Comparison of ENCODE assay signal across 24 cellular contexts in the genomic region with DNA sequence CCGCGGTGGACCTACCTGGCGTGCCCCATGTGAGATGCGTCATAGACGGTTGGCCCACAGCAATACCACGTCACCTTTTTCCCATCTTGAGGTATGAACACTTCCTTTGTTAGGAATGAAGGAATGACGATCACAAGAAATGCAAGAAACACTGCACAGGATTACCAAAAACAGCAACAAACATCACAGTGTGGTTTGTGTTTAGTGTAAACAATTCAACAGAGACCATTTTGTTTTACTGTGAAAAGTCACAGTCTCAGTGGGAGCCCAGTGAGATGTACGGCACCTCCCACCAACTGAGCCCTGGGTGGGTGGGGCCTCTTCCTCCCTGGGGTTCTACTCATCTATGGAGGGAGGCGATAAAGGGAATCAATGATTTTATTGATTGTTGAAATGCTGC. TPM values are rescaled to one million over a fixed set of nuclear protein-coding genes. Genes with fewer than 3 reads are reported as not detected.
DNase-seq lines count a peak whose midpoint lies in the region; ATAC-seq, FAIRE-seq and TF ChIP-seq lines count a peak whose summit lies in the region.
"Had no signal": no experiment of that assay in that cellular context is flagged by ENCODE, and none has a peak within 500 bp of the region (broad histone marks: within the 10 kb centered on the region; RNA-seq: fewer than 3 reads in every experiment).

No MANE protein-coding gene starts in this region.

- no peak for FAIRE-seq in HepG2 (lab: Jason Lieb, UNC)
- FAIRE-seq: A204.1, GM18507, H54, RCC 7860 had no signal

- in situ Hi-C loops in HepG2 (cut with HindIII; ENCODE audit: extremely low pct_ligation_motif_present, low pct_unique_long_range_greater_than_20kb) = loop anchor here (5.0 kb wide), 1 partner anchor 51 kb away; no protein-coding TSS in a partner anchor

- H3K36me3 ChIP-seq in liver (ENCODE audit: control insufficient read depth in 4 of 4, insufficient read depth in 3 of 4, low read depth in 1 of 4, low read length in 3 of 4) = peaks cover 4 to 43% (median 31%) of the 10 kb centered on the region in 4 donors
- H3K36me3 ChIP-seq in HepG2 (replicated peaks in 1 of 2; ENCODE audit: control insufficient read depth in 1 of 2, insufficient read depth in 2 of 2, low read length in 2 of 2) = peaks cover 28 to 68% of the 10 kb centered on the region in 2 experiments; a peak in 4 of 5 replicates
- H3K36me3 ChIP-seq in mesodermal cell (ENCODE audit: control insufficient read depth, insufficient read depth, low read length) = peaks cover 71% of the 10 kb centered on the region
- peaks cover 31 to 41% (median 36%) of the 10 kb centered on the region in 3 donors for H3K36me3 ChIP-seq in skeletal muscle tissue (ENCODE audit: control insufficient read depth in 3 of 3, insufficient read depth in 3 of 3, low read length in 3 of 3)

- H3K9me3 ChIP-seq in liver (ENCODE audit: control insufficient read depth in 4 of 4, low read length in 3 of 4) (no peaks in the 10 kb centered on the region), HepG2 (ENCODE audit: low read length) (no peaks in the 10 kb centered on the region), mesodermal cell (ENCODE audit: control insufficient read depth, low read length) (no peaks in the 10 kb centered on the region), skeletal muscle tissue (ENCODE audit: control insufficient read depth in 3 of 3, low read length in 3 of 3) (no peaks in the 10 kb centered on the region)
- H3K9me3 ChIP-seq: BLaER1 treated with 17β-estradiol and CSF1 and Interleukin-3, amounts not matched to agents 10 nM and 100 nM had no signal

- BruUV-seq in HepG2 (replicated peaks; lab: Mats Ljungman, UMichigan) = no TSS peak

- intact Hi-C loops in HepG2 (cut with micrococcal nuclease; ENCODE audit: unreplicated experiment) = no loop called here

- TF ChIP-seq CTCF in liver (IDR thresholded peaks at IDR 0.05; ENCODE audit: low read depth, low read length, missing input control) (no peak), HepG2 (CRISPR knock-in tag; IDR thresholded peaks at IDR 0.05) (no peak)

- TF ChIP-seq RAD21 in liver (IDR thresholded peaks at IDR 0.05) (no peak), HepG2 (CRISPR knock-in tag; IDR thresholded peaks at IDR 0.05) (no peak)

- H2AFZ ChIP-seq in HepG2 (ENCODE audit: low read length) = no peak overlapping the region

- H3K9ac ChIP-seq in liver (ENCODE audit: low read depth in 1 of 2, low read length in 2 of 2) = no peak overlapping the region
- H3K9ac ChIP-seq in HepG2 (ENCODE audit: insufficient read depth, low read depth, low read length) = no peak overlapping the region
- H3K9ac ChIP-seq in skeletal muscle tissue (ENCODE audit: low read depth in 1 of 3, low read length in 3 of 3) = no peak overlapping the region
- H3K9ac ChIP-seq: BLaER1 treated with 17β-estradiol and CSF1 and Interleukin-3, amounts not matched to agents 10 nM and 100 nM had no signal

- H3K4me3 ChIP-seq in liver (ENCODE audit: low read depth in 1 of 3, low read length in 3 of 3) (no peak overlapping the region), HepG2 (replicated peaks in 1 of 3; ENCODE audit: insufficient read depth in 1 of 3, low read depth in 2 of 3, low read length in 3 of 3) (no peak overlapping the region), mesodermal cell (ENCODE audit: extremely low read depth, insufficient read depth, low read length, poor library complexity, severe bottlenecking) (no peak overlapping the region), skeletal muscle tissue (ENCODE audit: low read length in 3 of 3) (no peak overlapping the region)
- H3K4me3 ChIP-seq: BLaER1 treated with 17β-estradiol and CSF1 and Interleukin-3, amounts not matched to agents 10 nM and 100 nM had no signal

- H3K27me3 ChIP-seq in liver (ENCODE audit: control insufficient read depth in 4 of 4, insufficient read depth in 4 of 4, low read length in 3 of 4) (no peaks in the 10 kb centered on the region), HepG2 (ENCODE audit: control insufficient read depth in 1 of 2, insufficient read depth in 2 of 2, low read length in 2 of 2) (no peaks in the 10 kb centered on the region), skeletal muscle tissue (ENCODE audit: control insufficient read depth in 3 of 3, insufficient read depth in 3 of 3, low read length in 3 of 3) (no peaks in the 10 kb centered on the region)
- H3K27me3 ChIP-seq: BLaER1 treated with 17β-estradiol and CSF1 and Interleukin-3, amounts not matched to agents 10 nM and 100 nM had no signal

- ATAC-seq in HepG2 = no peak

- 88% methylated on average over 9 of the region's 9 CpGs for WGBS in liver
- WGBS in HepG2 (ENCODE audit: low lambda C conversion rate) = 96% methylated on average over 9 of the region's 9 CpGs
- WGBS in mesodermal cell (ENCODE audit: insufficient coverage in 2 of 2), 2 experiments = 91 to 95% methylated on average over 6 of the region's 9 CpGs

- no peak overlapping the region for H3K4me2 ChIP-seq in HepG2 (ENCODE audit: low read depth, low read length)
- H3K4me2 ChIP-seq: BLaER1 treated with 17β-estradiol and CSF1 and Interleukin-3, amounts not matched to agents 10 nM and 100 nM had no signal

- no peak for TF ChIP-seq POLR2A in HepG2 (IDR thresholded peaks at IDR 0.05; ENCODE audit: insufficient read depth in 1 of 2, low read depth in 2 of 2, low read length in 2 of 2)

- CTCF ChIA-PET in HepG2 (lab: Yijun Ruan, JAX; ENCODE audit: low intra/inter-chr PET ratio, low total read pairs) = no interaction called here

- no peak for DNase-seq in HepG2 (ENCODE audit: low spot score)
- no peak for DNase-seq in epidermal melanocyte (ENCODE audit: insufficient read length, low spot score)
- DNase-seq in islet precursor cell = no peak
- DNase-seq in NCI-H146 treated with DMSO at 0.1 percent for 48 hours (lab: John Stamatoyannopoulos, UW; ENCODE audit: unreplicated experiment) = no peak
- DNase-seq: CD4-positive, alpha-beta memory T cell; COR-L47; DMS53; Karpas-422; NCI-H1092; NCI-H1417 treated with DMSO at 0.1 percent for 48 hours; NCI-H187; NCI-H2171 treated with DMSO at 0.1 percent for 48 hours; NCI-H345; NCI-H524; NCI-H774; SIG-M5 had no signal

- H3K4me1 ChIP-seq in liver (ENCODE audit: control insufficient read depth in 4 of 4, insufficient read depth in 4 of 4, low read length in 3 of 4) (peaks cover 20 to 52% (median 34%) of the 10 kb centered on the region in 4 donors), HepG2 (ENCODE audit: insufficient read depth, low read length) (no peaks in the 10 kb centered on the region), mesodermal cell (ENCODE audit: control insufficient read depth, insufficient read depth, low read length, poor library complexity, severe bottlenecking) (no peaks in the 10 kb centered on the region), skeletal muscle tissue (ENCODE audit: control insufficient read depth in 3 of 3, insufficient read depth in 3 of 3, low read length in 3 of 3) (peaks cover 37 to 59% (median 55%) of the 10 kb centered on the region in 3 donors)

- H3K79me2 ChIP-seq in HepG2 (ENCODE audit: insufficient read depth, low read length) = peaks cover 7% of the 10 kb centered on the region

- TF ChIP-seq EP300 in HepG2 (IDR thresholded peaks at IDR 0.05; ENCODE audit: low read depth in 2 of 2, low read length in 2 of 2) (no peak), HepG2 (CRISPR knock-in tag; IDR thresholded peaks at IDR 0.05; ENCODE audit: borderline replicate concordance) (no peak)

- H3K27ac ChIP-seq in liver (ENCODE audit: low read depth in 1 of 2, low read length in 2 of 2) (peak overlapping the region; percentile 95 to 99), HepG2 (ENCODE audit: extremely low read length, insufficient read depth, low read length) (no peak overlapping the region), mesodermal cell (ENCODE audit: low read depth, low read length, severe bottlenecking) (peak overlapping the region; percentile 16), skeletal muscle tissue (ENCODE audit: low read depth, low read length) (peak overlapping the region; percentile 91)
- H3K27ac ChIP-seq: BLaER1 treated with 17β-estradiol and CSF1 and Interleukin-3, amounts not matched to agents 10 nM and 100 nM had no signal

- POLR2A ChIA-PET in HepG2 (lab: Yijun Ruan, JAX) = no interaction called here

- peaks cover 20% of the 10 kb centered on the region for H4K20me1 ChIP-seq in HepG2 (ENCODE audit: insufficient read depth, low read length)

RNA-seq across cellular contexts. Expression of gene CARS1, which starts 16.3 kb away (rescaled TPM):
- total RNA-seq in liver (10 to 100 TPM; 15.2 to 40.1 TPM), HepG2 (2016; rRNA removed; fragmentation: Illumina TruSeq; extraction: Trizol) (32.1 and 33.8 TPM in 2 replicates), skeletal muscle tissue (11.5 TPM)
- polyA plus RNA-seq in liver (10 to 100 TPM; 15.5 to 28.7 TPM), HepG2 (2011; rRNA removed) (47.0 and 51.1 TPM in 2 replicates)
- 6.6 and 6.8 TPM in 2 replicates for total RNA-seq in HepG2 (2016; cell fraction: cytosol; rRNA removed; fragmentation: Illumina TruSeq; extraction: Trizol; ENCODE audit: low read depth)
- total RNA-seq in HepG2 (2016; cell fraction: insoluble cytoplasmic fraction; rRNA removed; fragmentation: Illumina TruSeq; extraction: Trizol) = 31.0 and 33.3 TPM in 2 replicates
- 11.2 and 30.8 TPM in 2 replicates for total RNA-seq in HepG2 (2016; cell fraction: membrane; rRNA removed; fragmentation: Illumina TruSeq; extraction: Trizol)
- total RNA-seq in HepG2 (2016; cell fraction: nucleus; rRNA removed; fragmentation: Illumina TruSeq; extraction: Trizol) = 32.2 and 55.6 TPM in 2 replicates
- 24.8 and 30.7 TPM in 2 replicates for polyA plus RNA-seq in HepG2 (2011; cell fraction: cytosol; rRNA removed)
- 122 and 123 TPM in 2 replicates for polyA plus RNA-seq in HepG2 (2011; cell fraction: nucleus; rRNA removed)
- 27.1 and 55.0 TPM in 2 replicates for polyA plus RNA-seq in HepG2 (2012)
- polyA plus RNA-seq in HepG2 (2016; cell fraction: cytosol; fragmentation: Illumina TruSeq; extraction: Trizol; ENCODE audit: low read depth) = 5.3 and 6.3 TPM in 2 replicates
- 28.8 and 29.1 TPM in 2 replicates for polyA plus RNA-seq in HepG2 (2016; cell fraction: insoluble cytoplasmic fraction; fragmentation: Illumina TruSeq; extraction: Trizol; ENCODE audit: low read depth)
- polyA plus RNA-seq in HepG2 (2016; cell fraction: membrane; fragmentation: Illumina TruSeq; extraction: Trizol; ENCODE audit: low read depth) = 8.7 and 27.3 TPM in 2 replicates
- polyA plus RNA-seq in HepG2 (2016; cell fraction: nucleus; fragmentation: Illumina TruSeq; extraction: Trizol; ENCODE audit: insufficient read depth, low read depth) = 59.1 and 103 TPM in 2 replicates
- polyA minus RNA-seq in HepG2 (2011; rRNA and poly(A)+ RNA removed; ENCODE audit: low replicate concordance) = 27.7 and 54.6 TPM in 2 replicates
- polyA minus RNA-seq in HepG2 (2011; cell fraction: cytosol; rRNA and poly(A)+ RNA removed) = 18.4 and 22.4 TPM in 2 replicates
- 55.0 and 56.3 TPM in 2 replicates for polyA minus RNA-seq in HepG2 (2011; cell fraction: nucleus; rRNA and poly(A)+ RNA removed)
- 68.3 TPM for polyA plus RNA-seq in mesodermal cell (2013, experiment 1 of 2)
- 67.9 TPM for polyA plus RNA-seq in mesodermal cell (2013, experiment 2 of 2)

RNA-seq across cellular contexts. Expression of gene NAP1L4, which starts 48.8 kb away (rescaled TPM):
- total RNA-seq in liver = 100 to 1,000 TPM in 1 of 2 donors, 10 to 100 TPM in 1; 58.8 to 110 TPM
- 10 to 100 TPM; 33.2 to 34.5 TPM for polyA plus RNA-seq in liver
- 186 and 213 TPM in 2 replicates for total RNA-seq in HepG2 (2016; rRNA removed; fragmentation: Illumina TruSeq; extraction: Trizol)
- total RNA-seq in HepG2 (2016; cell fraction: cytosol; rRNA removed; fragmentation: Illumina TruSeq; extraction: Trizol; ENCODE audit: low read depth) = 229 and 281 TPM in 2 replicates
- 181 and 200 TPM in 2 replicates for total RNA-seq in HepG2 (2016; cell fraction: insoluble cytoplasmic fraction; rRNA removed; fragmentation: Illumina TruSeq; extraction: Trizol)
- total RNA-seq in HepG2 (2016; cell fraction: membrane; rRNA removed; fragmentation: Illumina TruSeq; extraction: Trizol) = 147 and 170 TPM in 2 replicates
- total RNA-seq in HepG2 (2016; cell fraction: nucleus; rRNA removed; fragmentation: Illumina TruSeq; extraction: Trizol) = 186 and 203 TPM in 2 replicates
- 64.0 and 71.5 TPM in 2 replicates for polyA plus RNA-seq in HepG2 (2011; rRNA removed)
- polyA plus RNA-seq in HepG2 (2011; cell fraction: cytosol; rRNA removed) = 60.2 and 65.1 TPM in 2 replicates
- polyA plus RNA-seq in HepG2 (2011; cell fraction: nucleus; rRNA removed) = 112 TPM in 2 replicates
- 74.7 and 106 TPM in 2 replicates for polyA plus RNA-seq in HepG2 (2012)
- polyA plus RNA-seq in HepG2 (2016; cell fraction: cytosol; fragmentation: Illumina TruSeq; extraction: Trizol; ENCODE audit: low read depth) = 32.0 and 34.1 TPM in 2 replicates
- polyA plus RNA-seq in HepG2 (2016; cell fraction: insoluble cytoplasmic fraction; fragmentation: Illumina TruSeq; extraction: Trizol; ENCODE audit: low read depth) = 187 and 197 TPM in 2 replicates
- polyA plus RNA-seq in HepG2 (2016; cell fraction: membrane; fragmentation: Illumina TruSeq; extraction: Trizol; ENCODE audit: low read depth) = 60.2 and 61.8 TPM in 2 replicates
- polyA plus RNA-seq in HepG2 (2016; cell fraction: nucleus; fragmentation: Illumina TruSeq; extraction: Trizol; ENCODE audit: insufficient read depth, low read depth) = 171 and 202 TPM in 2 replicates
- 61.7 and 117 TPM in 2 replicates for polyA minus RNA-seq in HepG2 (2011; rRNA and poly(A)+ RNA removed; ENCODE audit: low replicate concordance)
- 46.9 and 61.0 TPM in 2 replicates for polyA minus RNA-seq in HepG2 (2011; cell fraction: cytosol; rRNA and poly(A)+ RNA removed)
- polyA minus RNA-seq in HepG2 (2011; cell fraction: nucleus; rRNA and poly(A)+ RNA removed) = 150 and 156 TPM in 2 replicates
- 155 TPM for polyA plus RNA-seq in mesodermal cell (2013, experiment 1 of 2)
- polyA plus RNA-seq in mesodermal cell (2013, experiment 2 of 2) = 156 TPM
- 148 TPM for total RNA-seq in skeletal muscle tissue
